Comparison of ENCODE assay signal across 8 cellular contexts in the genomic region with DNA sequence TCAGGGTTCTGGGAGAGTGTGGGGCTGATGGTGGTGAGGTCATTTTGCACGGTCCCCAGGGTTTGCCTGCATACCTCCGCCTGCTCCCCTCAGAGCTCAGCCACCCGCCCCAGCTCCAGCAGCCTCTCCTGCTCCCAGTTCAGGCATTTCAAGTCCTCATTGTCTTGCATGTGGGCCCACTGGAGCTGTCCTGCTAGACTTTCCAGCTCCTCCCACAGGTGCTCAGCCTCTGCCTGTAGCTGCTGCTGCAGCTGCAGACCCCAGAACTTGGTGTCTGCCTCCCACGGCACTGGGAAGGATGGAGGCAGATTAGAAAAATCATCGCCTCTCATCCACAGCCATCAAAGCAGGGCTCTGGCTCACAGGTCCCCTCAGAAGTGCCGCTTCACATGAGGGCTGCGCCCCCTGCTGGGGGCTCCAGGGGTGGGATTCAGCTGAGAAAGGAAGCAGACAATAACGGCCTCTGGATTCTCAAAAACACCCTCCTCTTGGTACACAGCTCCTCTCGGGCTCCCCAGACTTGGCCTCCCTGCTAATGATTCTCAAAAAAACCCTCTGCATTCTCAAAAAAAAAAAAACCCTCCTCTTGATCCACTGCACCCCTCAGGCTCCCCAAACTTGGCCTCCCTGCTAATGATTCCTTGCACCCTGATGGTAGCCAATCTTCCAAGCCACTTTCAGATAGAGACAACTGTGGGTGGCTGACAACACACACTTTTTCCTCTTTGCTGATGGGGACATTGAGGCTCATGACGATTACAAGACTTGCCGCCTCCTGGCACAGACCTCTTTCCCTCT.
DNase-seq lines count a peak whose midpoint lies in the region; ATAC-seq and TF ChIP-seq lines count a peak whose summit lies in the region.

No MANE protein-coding gene starts in this region.

- ATAC-seq in HG02981 (IDR thresholded peaks at IDR 0.05; ENCODE audit: unreplicated experiment): no peak
- no peak for ATAC-seq in GM19023 (IDR thresholded peaks at IDR 0.05; ENCODE audit: unreplicated experiment)

- no peak overlapping the region for H3K4me3 ChIP-seq in astrocyte of the spinal cord (ENCODE audit: low read depth, low read length)

- DNase-seq in EH (ENCODE audit: low read depth) (peak; percentile 59), KBM-7 (peak; percentile 77), T-helper 2 cell (peak; percentile 11 to 56 (median 28)), astrocyte of the spinal cord (ENCODE audit: low read depth, low spot score) (peak; percentile 43), islet precursor cell (peak; percentile 83)
- DNase-seq in stimulated activated CD4-positive, alpha-beta T cell treated with anti-CD3 and anti-CD28 coated beads, Interleukin-2, amount 100 ng/mL, for 4 hours (ENCODE audit: low read depth): peak; percentile 33

- in situ Hi-C loops in KBM-7 (cut with MboI; ENCODE audit: low pct_unique_long_range_greater_than_20kb, low sequenced_read_pairs) (no loop called here), astrocyte of the spinal cord (cut with HindIII; ENCODE audit: low sequenced_read_pairs) (no loop called here)

- peak; percentile 81 for TF ChIP-seq CTCF in astrocyte of the spinal cord (IDR thresholded peaks at IDR 0.05; ENCODE audit: low read depth, low read length)

Comparison
In these comparisons a context has a peak if more than half of its experiments do, and no peak if none do; other contexts are left out.
1. DNase-seq: peak in every context shown above with its lines; median percentile 83 in islet precursor cell; 77 in KBM-7; 59 in EH; 43 in astrocyte of the spinal cord; 33 in stimulated activated CD4-positive, alpha-beta T cell treated with anti-CD3 and anti-CD28 coated beads, Interleukin-2, amount 100 ng/mL, for 4 hours; 28 in T-helper 2 cell.